In genomic region chr5:141234109-141234508, GRCh38 we compare ENCODE assay signal across 11 cellular contexts. TPM values are rescaled to one million over a fixed set of nuclear protein-coding genes. Genes with fewer than 3 reads are reported as not detected.
DNase-seq lines count a peak whose midpoint lies in the region; ATAC-seq and TF ChIP-seq lines count a peak whose summit lies in the region.
"Had no signal": no experiment of that assay in that cellular context is flagged by ENCODE, and none has a peak within 500 bp of the region (broad histone marks: within the 10 kb centered on the region; RNA-seq: fewer than 3 reads in every experiment).

No MANE protein-coding gene starts in this region.

- no peak overlapping the region for H3K27ac Mint-ChIP-seq in neural progenitor cell

- H3K9me3 ChIP-seq in MG63: peaks cover 29% of the 10 kb centered on the region
- H3K9me3 ChIP-seq in neural progenitor cell (ENCODE audit: low read depth): peaks cover 16% of the 10 kb centered on the region

- peaks cover 50% of the 10 kb centered on the region for H3K9me3 Mint-ChIP-seq in neural progenitor cell

- H3K4me2 ChIP-seq in neural progenitor cell: no peak overlapping the region

- no peaks in the 10 kb centered on the region for H3K4me1 Mint-ChIP-seq in neural progenitor cell

- TF ChIP-seq CTCF in neural progenitor cell (IDR thresholded peaks at IDR 0.05): peak; percentile 11

- H3K79me2 ChIP-seq in neural progenitor cell (ENCODE audit: low read depth): no peaks in the 10 kb centered on the region

- peak overlapping the region; percentile 11; the same call in 1 of the 2 replicates for H3K4me3 ChIP-seq in MG63
- no peak overlapping the region for H3K4me3 ChIP-seq in neural progenitor cell
- H3K4me3 ChIP-seq: SK-N-MC had no signal

- H3K27me3 ChIP-seq in MG63: no peaks in the 10 kb centered on the region
- H3K27me3 ChIP-seq in neural progenitor cell: no peaks in the 10 kb centered on the region

- no peak overlapping the region for H3K9ac ChIP-seq in neural progenitor cell

- H3F3A ChIP-seq in neural progenitor cell (ENCODE audit: low read depth): no peaks in the 10 kb centered on the region

- H3K36me3 ChIP-seq in MG63 (no peaks in the 10 kb centered on the region), neural progenitor cell (no peaks in the 10 kb centered on the region)

- intact Hi-C loops in left colon (cut with DNase I, micrococcal nuclease): no loop called here

- ATAC-seq in left colon: no peak
- no peak for ATAC-seq in GM21786 (IDR thresholded peaks at IDR 0.05; ENCODE audit: unreplicated experiment)
- ATAC-seq in GM21576 (IDR thresholded peaks at IDR 0.05; ENCODE audit: unreplicated experiment): no peak

- no peak overlapping the region for H3K27ac ChIP-seq in neural progenitor cell
- H3K27ac ChIP-seq: SK-N-MC had no signal

- no peak overlapping the region for H2AFZ ChIP-seq in neural progenitor cell (replicated peaks)

- H4K20me1 ChIP-seq in neural progenitor cell (ENCODE audit: low read depth): no peaks in the 10 kb centered on the region

- peaks cover 2% of the 10 kb centered on the region for H3K27me3 Mint-ChIP-seq in neural progenitor cell (ENCODE audit: insufficient read depth, low read depth)

- no peaks in the 10 kb centered on the region for H3K4me1 ChIP-seq in neural progenitor cell

- no peak overlapping the region for H3K4me3 Mint-ChIP-seq in neural progenitor cell

- peaks cover 5% of the 10 kb centered on the region for H3K36me3 Mint-ChIP-seq in neural progenitor cell

- DNase-seq in COR-L47 (lab: John Stamatoyannopoulos, UW): peak; percentile 55
- DNase-seq in MG63: no peak
- DNase-seq in cerebellum (ENCODE audit: low spot score): peak; percentile 6
- no peak for DNase-seq in neural progenitor cell (ENCODE audit: low spot score)
- no peak for DNase-seq in left colon
- DNase-seq in NCI-H510A treated with DMSO at 0.1 percent for 48 hours (lab: John Stamatoyannopoulos, UW): no peak
- DNase-seq: HCEC 1CT, NCI-H1436 treated with DMSO at 0.1 percent for 48 hours had no signal

RNA-seq across cellular contexts. Expression of gene PCDHB14, which starts 11.0 kb away (rescaled TPM):
- 0.74 and 3.8 TPM in 2 replicates for total RNA-seq in MG63 (2014; rRNA removed; shearing (Covaris generic); ENCODE audit: low replicate concordance)
- 16.3 TPM for total RNA-seq in cerebellum
- total RNA-seq in neural progenitor cell (ENCODE audit: low replicate concordance): 7.2 and 7.4 TPM in 2 replicates
- 1 to 10 TPM; 1.2 to 1.7 TPM for total RNA-seq in left colon

RNA-seq across cellular contexts. Expression of gene PCDHB15, which starts 11.1 kb away (rescaled TPM):
- total RNA-seq in MG63 (2014; rRNA removed; shearing (Covaris generic); ENCODE audit: low replicate concordance): 0.07 and 2.0 TPM in 2 replicates
- total RNA-seq in cerebellum (25.0 TPM), neural progenitor cell (ENCODE audit: low replicate concordance) (7.8 and 9.4 TPM in 2 replicates), left colon (1 to 10 TPM in 1 of 2 donors, under 1 TPM in 1; 0.49 to 1.1 TPM)

RNA-seq across cellular contexts. Expression of gene PCDHB13, which starts 20.4 kb away (rescaled TPM):
- total RNA-seq in MG63 (2014; rRNA removed; shearing (Covaris generic); ENCODE audit: low replicate concordance): 0.40 TPM in 1 of 2 replicates, not detected in the other
- total RNA-seq in cerebellum (16.3 TPM), neural progenitor cell (ENCODE audit: low replicate concordance) (2.4 and 3.0 TPM in 2 replicates), left colon (1 to 10 TPM; 1.3 to 2.0 TPM)

RNA-seq across cellular contexts. Expression of gene PCDHB12, which starts 25.6 kb away (rescaled TPM):
- total RNA-seq in MG63 (2014; rRNA removed; shearing (Covaris generic); ENCODE audit: low replicate concordance): 0.16 TPM in 1 of 2 replicates, not detected in the other
- 18.0 TPM for total RNA-seq in cerebellum
- total RNA-seq in neural progenitor cell (ENCODE audit: low replicate concordance): 3.0 and 3.8 TPM in 2 replicates
- under 1 TPM; 0.24 to 0.42 TPM for total RNA-seq in left colon

RNA-seq across cellular contexts. Expression of gene PCDHB11, which starts 34.7 kb away (rescaled TPM):
- 1.0 TPM in 1 of 2 replicates, not detected in the other for total RNA-seq in MG63 (2014; rRNA removed; shearing (Covaris generic); ENCODE audit: low replicate concordance)
- 12.2 TPM for total RNA-seq in cerebellum
- total RNA-seq in neural progenitor cell (ENCODE audit: low replicate concordance): 3.8 and 4.0 TPM in 2 replicates
- 1 to 10 TPM in 1 of 2 donors, under 1 TPM in 1; 0.82 to 1.4 TPM for total RNA-seq in left colon

Comparison
In these comparisons a context has a peak if more than half of its experiments do, and no peak if none do; other contexts are left out.
1. DNase-seq: peak in COR-L47 (single experiment) and cerebellum (single experiment); none in MG63 (single experiment), neural progenitor cell (single experiment), left colon (0 of 2) and NCI-H510A treated with DMSO at 0.1 percent for 48 hours (single experiment).